11 cellular contexts compared by ENCODE assay signal in the genomic region with DNA sequence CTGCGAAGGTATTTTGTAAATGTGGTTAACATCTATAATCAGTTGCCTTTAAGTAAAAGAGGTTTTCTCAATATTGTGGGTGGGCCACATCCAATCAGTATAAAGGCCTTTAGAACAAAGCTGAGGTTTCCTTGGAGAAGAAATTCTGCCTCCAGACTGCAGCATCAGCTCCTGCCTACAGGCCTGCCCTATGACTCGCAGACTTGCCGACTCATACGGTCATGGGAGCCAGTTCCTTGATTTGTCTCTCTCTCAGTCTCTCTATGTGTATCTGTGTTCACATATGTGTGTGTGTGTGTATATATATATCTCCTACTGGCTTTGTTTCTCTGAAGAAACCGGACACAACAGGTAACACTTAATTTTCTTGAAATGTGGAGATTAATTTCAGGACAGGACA. TPM values are rescaled to one million over a fixed set of nuclear protein-coding genes. Genes with fewer than 3 reads are reported as not detected.
DNase-seq lines count a peak whose midpoint lies in the region; ATAC-seq and TF ChIP-seq lines count a peak whose summit lies in the region.
"Had no signal": no experiment of that assay in that cellular context is flagged by ENCODE, and none has a peak within 500 bp of the region (broad histone marks: within the 10 kb centered on the region; RNA-seq: fewer than 3 reads in every experiment).

No MANE protein-coding gene starts in this region.

- in situ Hi-C loops in Panc1 (cut with HindIII; ENCODE audit: low pct_unique_long_range_greater_than_20kb, low sequenced_read_pairs) (no loop called here), G401 (cut with HindIII; ENCODE audit: low sequenced_read_pairs) (no loop called here)

- ATAC-seq in activated CD4-positive, alpha-beta T cell treated with anti-CD3 and anti-CD28 coated beads for 36 hours = peak; percentile 74
- ATAC-seq in Panc1 (peak; percentile 73; the same call in 1 of the 2 replicates), esophagus mucosa (peak; percentile 63)

- H3K27me3 ChIP-seq in Panc1 (ENCODE audit: control insufficient read depth, insufficient read depth, low read length) = no peaks in the 10 kb centered on the region
- H3K27me3 ChIP-seq: esophagus squamous epithelium had no signal

- H3K27ac Mint-ChIP-seq in activated CD4-positive, alpha-beta T cell treated with anti-CD3 and anti-CD28 coated beads for 36 hours = no peak overlapping the region

- H3K36me3 Mint-ChIP-seq in activated CD4-positive, alpha-beta T cell treated with anti-CD3 and anti-CD28 coated beads for 36 hours (ENCODE audit: low read depth) = no peaks in the 10 kb centered on the region

- no peaks in the 10 kb centered on the region for H3K9me3 ChIP-seq in Panc1 (ENCODE audit: control insufficient read depth, insufficient read depth, low read depth, low read length)
- H3K9me3 ChIP-seq: esophagus squamous epithelium had no signal

- BruUV-seq in Panc1 (replicated peaks; lab: Mats Ljungman, UMichigan) = no TSS peak

- no peak overlapping the region for H3K27ac ChIP-seq in Panc1 (ENCODE audit: low read length)

- intact Hi-C loops in activated CD4-positive, alpha-beta T cell treated with anti-CD3 and anti-CD28 coated beads for 36 hours (cut with DNase I, micrococcal nuclease) = no loop called here
- intact Hi-C loops in Panc1 (cut with micrococcal nuclease; ENCODE audit: unreplicated experiment) = no loop called here

- H3K4me3 ChIP-seq in Panc1 (ENCODE audit: low read depth in 2 of 2, low read length in 2 of 2) (no peak overlapping the region), skeletal muscle cell (ENCODE audit: low read depth, low read length) (no peak overlapping the region)
- H3K4me3 ChIP-seq: esophagus squamous epithelium had no signal

- TF ChIP-seq CTCF in Panc1 (IDR thresholded peaks at IDR 0.05) = no peak

- H3K36me3 ChIP-seq in Panc1 (ENCODE audit: control insufficient read depth, insufficient read depth, low read length) = no peaks in the 10 kb centered on the region

- no peaks in the 10 kb centered on the region for H3K9me3 Mint-ChIP-seq in activated CD4-positive, alpha-beta T cell treated with anti-CD3 and anti-CD28 coated beads for 36 hours (ENCODE audit: low read depth)

- no peaks in the 10 kb centered on the region for H3K4me1 ChIP-seq in Panc1 (ENCODE audit: control insufficient read depth, insufficient read depth, low read length)
- H3K4me1 ChIP-seq: esophagus squamous epithelium had no signal

- peak; percentile 49 for DNase-seq in activated CD4-positive, alpha-beta T cell treated with anti-CD3 and anti-CD28 coated beads for 36 hours
- DNase-seq in activated CD4-positive, alpha-beta T cell treated with anti-CD3 and anti-CD28 coated beads, Interleukin-2, amount 50 U/mL, for 4 hours = no peak
- peak; percentile 32 for DNase-seq in Panc1 (ENCODE audit: low read depth, low spot score)
- DNase-seq in skeletal muscle cell (ENCODE audit: low read depth) = peak; percentile 49
- DNase-seq in G401 (ENCODE audit: low spot score) = no peak
- DNase-seq in H4 (ENCODE audit: low spot score) = no peak
- no peak for DNase-seq in NCI-H146 (lab: John Stamatoyannopoulos, UW)
- DNase-seq: esophagus squamous epithelium, NCI-H2171, SW 1271 had no signal

- CTCF ChIA-PET in activated CD4-positive, alpha-beta T cell treated with anti-CD3 and anti-CD28 coated beads for 36 hours (lab: Charles Lee) = interaction anchor here (2.0 kb wide), 1 partner anchor 45 kb away, joined by 5 read pairs; the partner anchor contains the start of gene SLC36A1
- CTCF ChIA-PET in Panc1 (lab: Charles Lee) = no interaction called here

- no peak overlapping the region for H3K4me3 Mint-ChIP-seq in activated CD4-positive, alpha-beta T cell treated with anti-CD3 and anti-CD28 coated beads for 36 hours

- H3K27me3 Mint-ChIP-seq in activated CD4-positive, alpha-beta T cell treated with anti-CD3 and anti-CD28 coated beads for 36 hours = no peaks in the 10 kb centered on the region

- POLR2A ChIA-PET in activated CD4-positive, alpha-beta T cell treated with anti-CD3 and anti-CD28 coated beads for 36 hours (lab: Charles Lee) = no interaction called here
- POLR2A ChIA-PET in Panc1 (lab: Charles Lee) = no interaction called here

- H3K4me1 Mint-ChIP-seq in activated CD4-positive, alpha-beta T cell treated with anti-CD3 and anti-CD28 coated beads for 36 hours = no peaks in the 10 kb centered on the region

RNA-seq across cellular contexts. Expression of gene SLC36A1, which starts 45.3 kb away (rescaled TPM):
- total RNA-seq in activated CD4-positive, alpha-beta T cell treated with anti-CD3 and anti-CD28 coated beads for 36 hours = 1 to 10 TPM; 3.4 to 4.4 TPM
- total RNA-seq in Panc1 (2021; ENCODE audit: unreplicated experiment) = 13.6 TPM
- polyA plus RNA-seq in Panc1 (2012; ENCODE audit: insufficient read length) = 11.1 TPM
- total RNA-seq in esophagus mucosa = 5.9 TPM
- total RNA-seq in G401 (2014; rRNA removed; shearing (Covaris generic)) = 2.0 and 4.4 TPM in 2 replicates
- total RNA-seq in H4 (2014; rRNA removed; shearing (Covaris generic)) = 9.4 and 10.0 TPM in 2 replicates

Comparison
In these comparisons a context has a peak if more than half of its experiments do, and no peak if none do; other contexts are left out.
1. DNase-seq: peak in activated CD4-positive, alpha-beta T cell treated with anti-CD3 and anti-CD28 coated beads for 36 hours (single experiment), Panc1 (single experiment) and skeletal muscle cell (single experiment); none in activated CD4-positive, alpha-beta T cell treated with anti-CD3 and anti-CD28 coated beads, Interleukin-2, amount 50 U/mL, for 4 hours (0 of 2), G401 (single experiment), H4 (single experiment) and NCI-H146 (single experiment).
2. Peak in every context shown above with its lines, with median percentiles within 50 percentile points of each other: ATAC-seq.